Comparison of ENCODE assay signal across 8 cellular contexts in the genomic region with DNA sequence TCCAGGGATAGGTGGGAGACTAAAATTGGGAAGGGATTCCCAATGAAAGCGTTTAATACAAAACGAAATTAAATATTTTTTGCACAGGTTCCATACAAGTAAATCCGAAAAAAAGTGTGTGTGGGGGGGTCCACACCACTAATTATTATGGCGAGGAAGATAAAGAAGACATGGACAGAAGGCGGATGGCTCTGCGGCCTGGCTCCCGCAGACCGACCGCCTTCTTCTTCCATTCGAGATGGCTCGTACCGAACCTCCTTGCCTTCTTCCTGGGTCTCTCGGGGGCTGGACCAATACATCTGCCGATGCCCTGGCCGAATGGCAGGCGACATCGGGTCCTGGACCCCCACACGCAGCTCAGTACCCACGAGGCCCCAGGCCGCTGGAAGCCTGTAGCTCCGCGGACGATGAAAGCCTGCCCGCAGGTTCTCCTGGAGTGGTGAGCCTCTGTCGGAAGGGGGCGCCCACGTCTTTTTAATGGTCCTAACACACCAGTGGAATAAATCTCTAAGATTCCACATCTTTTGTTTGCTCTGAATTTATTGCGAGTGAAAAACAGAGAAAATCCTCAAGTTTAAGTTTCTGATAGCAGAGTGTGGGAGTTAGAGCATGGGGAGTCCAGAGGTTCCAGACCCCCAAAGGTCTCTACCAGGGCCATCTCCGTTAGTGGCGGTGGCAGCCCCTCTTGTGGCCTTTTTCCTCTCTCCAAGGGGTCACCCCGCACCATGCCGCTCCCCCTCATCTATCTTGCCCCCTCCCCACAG. TPM values are rescaled to one million over a fixed set of nuclear protein-coding genes. Genes with fewer than 3 reads are reported as not detected.
DNase-seq lines count a peak whose midpoint lies in the region; ATAC-seq and TF ChIP-seq lines count a peak whose summit lies in the region.

No MANE protein-coding gene starts in this region.

- ATAC-seq in stimulated activated naive B cell treated with anti-CD40 and anti-IgM and Interleukin-4, amounts not matched to agents 10 μg/mL and 1 μg/mL and 100 μg/mL, for 72 hours (replicated peaks): no peak
- ATAC-seq in GM21367 (IDR thresholded peaks at IDR 0.05; ENCODE audit: unreplicated experiment): no peak

- H3K4me1 ChIP-seq in esophagus muscularis mucosa: peaks cover 23 to 62% (median 46%) of the 10 kb centered on the region in 4 donors

- H3K27me3 Mint-ChIP-seq in CD14-positive monocyte (ENCODE audit: low read depth in 3 of 3) (peaks cover 98 to 100% (median 100%) of the 10 kb centered on the region in 3 donors), nephron (ENCODE audit: low read depth) (peaks cover 100% of the 10 kb centered on the region)
- peaks cover 92 to 95% of the 10 kb centered on the region in 2 donors for H3K27me3 Mint-ChIP-seq in stimulated activated naive B cell treated with anti-CD40 and anti-IgM and Interleukin-4, amounts not matched to agents 10 μg/mL and 1 μg/mL and 100 μg/mL, for 72 hours

- DNase-seq in CD14-positive monocyte (ENCODE audit: low spot score) (peak; percentile 65), HL-60 (ENCODE audit: low read depth in 1 of 2, low spot score in 1 of 2) (peak; percentile 26 to 76), OCI-M1 (lab: John Stamatoyannopoulos, UW) (peak; percentile 86), activated T-cell treated with anti-CD3 and anti-CD28 coated beads for 4 hours (peak; percentile 69), esophagus muscularis mucosa (ENCODE audit: extremely low spot score) (peak; percentile 96)
- DNase-seq in stimulated activated naive B cell treated with anti-CD40 and anti-IgM and Interleukin-4, amounts not matched to agents 10 μg/mL and 1 μg/mL and 100 μg/mL, for 72 hours: peak; percentile 61

- H3K4me3 Mint-ChIP-seq in CD14-positive monocyte (peak overlapping the region; percentile 24 to 88), nephron (peak overlapping the region; percentile 61 to 77 (median 74))
- H3K4me3 Mint-ChIP-seq in stimulated activated naive B cell treated with anti-CD40 and anti-IgM and Interleukin-4, amounts not matched to agents 10 μg/mL and 1 μg/mL and 100 μg/mL, for 72 hours: peak overlapping the region; percentile 67 to 78

- peaks cover 0 to 16% of the 10 kb centered on the region in 2 donors for H3K36me3 Mint-ChIP-seq in CD14-positive monocyte
- H3K36me3 Mint-ChIP-seq in nephron (ENCODE audit: low read depth): no peaks in the 10 kb centered on the region
- H3K36me3 Mint-ChIP-seq in stimulated activated naive B cell treated with anti-CD40 and anti-IgM and Interleukin-4, amounts not matched to agents 10 μg/mL and 1 μg/mL and 100 μg/mL, for 72 hours: peaks cover 5% of the 10 kb centered on the region in 2 donors

- WGBS in esophagus muscularis mucosa: 15% methylated on average over 29 of the region's 32 CpGs

- intact Hi-C loops in CD14-positive monocyte (cut with micrococcal nuclease): no loop called here
- intact Hi-C loops in esophagus muscularis mucosa (cut with DNase I): loop anchor here (1.0 to 5.0 kb wide), 2 partner anchors 67 to 153 kb away; no protein-coding TSS in a partner anchor

- H3K4me1 Mint-ChIP-seq in CD14-positive monocyte: peaks cover 32% of the 10 kb centered on the region
- peaks cover 21% of the 10 kb centered on the region for H3K4me1 Mint-ChIP-seq in nephron
- peaks cover 27 to 62% of the 10 kb centered on the region in 2 donors for H3K4me1 Mint-ChIP-seq in stimulated activated naive B cell treated with anti-CD40 and anti-IgM and Interleukin-4, amounts not matched to agents 10 μg/mL and 1 μg/mL and 100 μg/mL, for 72 hours

- no peak overlapping the region for H3K27ac ChIP-seq in HL-60 (replicated peaks)
- H3K27ac ChIP-seq in esophagus muscularis mucosa (replicated peaks in 1 of 4): no peak overlapping the region

- H3K27me3 ChIP-seq in HL-60 (ENCODE audit: insufficient read depth, poor library complexity, severe bottlenecking) (peaks cover 96% of the 10 kb centered on the region), esophagus muscularis mucosa (peaks cover 11 to 100% (median 100%) of the 10 kb centered on the region in 4 donors)

- TF ChIP-seq CTCF in CD14-positive monocyte (IDR thresholded peaks at IDR 0.05) (peak; percentile 81), HL-60 (IDR thresholded peaks at IDR 0.05; ENCODE audit: insufficient read depth, low read length) (peak; percentile 39), esophagus muscularis mucosa (IDR thresholded peaks at IDR 0.05) (peak; percentile 70 to 81 (median 72)), nephron (IDR thresholded peaks at IDR 0.05; ENCODE audit: unreplicated experiment in 3 of 3) (peak; percentile 81 to 86 (median 84))

- H3K27ac Mint-ChIP-seq in CD14-positive monocyte: no peak overlapping the region
- no peak overlapping the region for H3K27ac Mint-ChIP-seq in nephron
- peak overlapping the region; percentile 92 for H3K27ac Mint-ChIP-seq in stimulated activated naive B cell treated with anti-CD40 and anti-IgM and Interleukin-4, amounts not matched to agents 10 μg/mL and 1 μg/mL and 100 μg/mL, for 72 hours

- H3K9me3 ChIP-seq in esophagus muscularis mucosa: no peaks in the 10 kb centered on the region

- H3K4me3 ChIP-seq in HL-60 (replicated peaks; ENCODE audit: insufficient read depth, low read length) (no peak overlapping the region), esophagus muscularis mucosa (peak overlapping the region in 2 of 4 donors; percentile 16 to 28)

- no peak for TF ChIP-seq EP300 in esophagus muscularis mucosa (IDR thresholded peaks at IDR 0.05)

- H3K36me3 ChIP-seq in esophagus muscularis mucosa: no peaks in the 10 kb centered on the region

- H3K9me3 Mint-ChIP-seq in CD14-positive monocyte (peaks cover 0 to 47% (median 21%) of the 10 kb centered on the region in 7 donors), nephron (no peaks in the 10 kb centered on the region)
- peaks cover 0 to 6% of the 10 kb centered on the region in 2 donors for H3K9me3 Mint-ChIP-seq in stimulated activated naive B cell treated with anti-CD40 and anti-IgM and Interleukin-4, amounts not matched to agents 10 μg/mL and 1 μg/mL and 100 μg/mL, for 72 hours

- no peak for TF ChIP-seq POLR2A in esophagus muscularis mucosa (IDR thresholded peaks at IDR 0.05; ENCODE audit: low read depth)

RNA-seq across cellular contexts. Expression of gene PRAC2, which starts 1.4 kb away (rescaled TPM):
- polyA plus RNA-seq in CD14-positive monocyte: not detected
- total RNA-seq in esophagus muscularis mucosa: not detected

RNA-seq across cellular contexts. Expression of gene PRAC1, which starts 2.1 kb away (rescaled TPM):
- not detected for polyA plus RNA-seq in CD14-positive monocyte
- not detected for total RNA-seq in esophagus muscularis mucosa

RNA-seq across cellular contexts. Expression of gene HOXB13, which starts 4.1 kb away (rescaled TPM):
- polyA plus RNA-seq in CD14-positive monocyte: not detected
- total RNA-seq in esophagus muscularis mucosa: not detected
